ENCODE assay signal across 8 cellular contexts in the genomic region with DNA sequence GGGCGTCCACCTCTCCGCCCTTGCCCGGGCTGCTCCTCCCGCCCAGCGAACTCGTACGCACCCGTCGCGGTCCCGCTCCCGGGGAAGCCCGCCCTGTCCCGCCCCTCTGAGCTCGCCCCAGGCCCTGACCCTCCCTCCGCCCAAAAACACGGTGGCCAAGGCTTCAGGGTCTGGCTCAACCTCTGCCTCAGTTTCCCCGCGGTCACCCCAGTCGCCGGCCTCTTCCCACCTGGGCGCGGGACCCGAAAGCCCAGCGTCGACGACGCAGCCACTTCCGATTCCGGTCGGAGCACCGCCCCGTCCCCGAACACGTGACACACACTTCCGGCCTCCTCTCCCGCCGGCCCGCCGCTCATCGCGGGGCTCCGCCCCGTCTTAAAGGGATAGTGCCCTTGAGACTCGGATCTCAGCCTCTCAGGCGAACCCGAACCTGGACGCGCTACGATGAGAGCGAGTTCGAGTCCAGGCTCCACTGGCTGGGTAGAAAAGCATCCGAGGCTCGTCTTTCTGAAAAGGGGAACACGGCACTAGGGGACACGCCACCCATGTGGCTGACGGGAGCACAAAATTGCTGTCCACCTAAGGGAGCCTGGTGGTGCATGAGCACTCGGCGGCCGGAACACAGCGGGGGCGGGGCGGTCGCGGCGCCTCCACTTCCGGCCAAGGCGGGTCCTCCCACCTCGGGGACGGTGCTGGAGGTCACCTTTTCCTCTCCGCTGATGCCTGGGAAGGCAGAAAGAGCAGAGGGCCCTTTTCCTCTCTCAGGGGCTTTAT. TPM values are rescaled to one million over a fixed set of nuclear protein-coding genes. Genes with fewer than 3 reads are reported as not detected.
DNase-seq lines count a peak whose midpoint lies in the region; FAIRE-seq and TF ChIP-seq lines count a peak whose summit lies in the region.

A gene (minus strand): TSS at position 282 of the 774 bp plus-strand sequence. CDS start 312 bp downstream, outside the sequence.

- TF ChIP-seq CTCF in MM.1S (IDR thresholded peaks at IDR 0.05; ENCODE audit: low read length) (no peak), fibroblast of the aortic adventitia (IDR thresholded peaks at IDR 0.05; ENCODE audit: insufficient read depth, low read length) (no peak), nephron progenitor cell (IDR thresholded peaks at IDR 0.05) (no peak)

- no peaks in the 10 kb centered on the region for H3K36me3 ChIP-seq in MM.1S (replicated peaks; ENCODE audit: insufficient read depth, low read length)

- no peaks in the 10 kb centered on the region for H3K9me3 ChIP-seq in MM.1S (replicated peaks; ENCODE audit: insufficient read depth, low read length)

- FAIRE-seq in H54 (lab: Jason Lieb, UNC): peak; percentile 80

- DNase-seq in EH (ENCODE audit: low read depth) (peak; percentile 93), H54 (ENCODE audit: insufficient read length, low spot score) (peak; percentile 98), MM.1S (peak; percentile 99), SHP77 treated with DMSO at 0.1 percent for 48 hours (lab: John Stamatoyannopoulos, UW) (peak; percentile 89), fibroblast of the aortic adventitia (ENCODE audit: low read depth) (peak; percentile 89), nephron progenitor cell (peak; percentile 92)
- DNase-seq in activated effector memory CD4-positive, alpha-beta T cell treated with Interleukin-2 at 50 U/mL for 16 hours: peak; percentile 89

- H3K9me3 Mint-ChIP-seq in nephron progenitor cell: no peaks in the 10 kb centered on the region
- H3K9me3 Mint-ChIP-seq in stimulated activated naive CD8-positive, alpha-beta T cell treated with anti-CD3 and anti-CD28 coated beads, Interleukin-15, Interleukin-2, amounts not matched to agents 100 ng/mL and 50 ng/mL, for 24 hours: no peaks in the 10 kb centered on the region

- peak within 1 kb of the TSS; percentile 91 for H2AFZ ChIP-seq in MM.1S (ENCODE audit: low read length)

- H3K27ac ChIP-seq in MM.1S (ENCODE audit: low read length): peak within 1 kb of the TSS; percentile 66; the same call in 1 of the 2 replicates

- peaks cover 40% of the 10 kb centered on the region for H3K79me2 ChIP-seq in MM.1S (ENCODE audit: low read length)

- peak within 1 kb of the TSS; percentile 90 for H3K27ac Mint-ChIP-seq in nephron progenitor cell
- peak within 1 kb of the TSS; percentile 97 for H3K27ac Mint-ChIP-seq in stimulated activated naive CD8-positive, alpha-beta T cell treated with anti-CD3 and anti-CD28 coated beads, Interleukin-15, Interleukin-2, amounts not matched to agents 100 ng/mL and 50 ng/mL, for 24 hours

- H3K4me1 Mint-ChIP-seq in nephron progenitor cell: peaks cover 19% of the 10 kb centered on the region
- H3K4me1 Mint-ChIP-seq in stimulated activated naive CD8-positive, alpha-beta T cell treated with anti-CD3 and anti-CD28 coated beads, Interleukin-15, Interleukin-2, amounts not matched to agents 100 ng/mL and 50 ng/mL, for 24 hours (ENCODE audit: low read depth): peaks cover 20% of the 10 kb centered on the region

- no peaks in the 10 kb centered on the region for H3K9me2 ChIP-seq in MM.1S (replicated peaks; ENCODE audit: insufficient read depth, low read length)

- H3K9ac ChIP-seq in MM.1S (ENCODE audit: low read length): peak within 1 kb of the TSS; percentile 69

- H3K4me1 ChIP-seq in MM.1S (ENCODE audit: low read length): no peaks in the 10 kb centered on the region

- H3K4me2 ChIP-seq in MM.1S (ENCODE audit: low read depth, low read length): peak within 1 kb of the TSS; percentile 73

- H3K4me3 ChIP-seq in MM.1S (ENCODE audit: low read length) (peak within 1 kb of the TSS; percentile 73), fibroblast of the aortic adventitia (ENCODE audit: low read depth, low read length) (peak within 1 kb of the TSS; percentile 89)

- peak within 1 kb of the TSS; percentile 95 for H3K4me3 Mint-ChIP-seq in nephron progenitor cell
- peak within 1 kb of the TSS; percentile 92 for H3K4me3 Mint-ChIP-seq in stimulated activated naive CD8-positive, alpha-beta T cell treated with anti-CD3 and anti-CD28 coated beads, Interleukin-15, Interleukin-2, amounts not matched to agents 100 ng/mL and 50 ng/mL, for 24 hours

- peak; percentile 49 for TF ChIP-seq POLR2A in H54 (IDR thresholded peaks at IDR 0.05; ENCODE audit: low read depth, low read length)

- peaks cover 3% of the 10 kb centered on the region for H3K27me3 Mint-ChIP-seq in nephron progenitor cell (ENCODE audit: low read depth, poor library complexity)
- H3K27me3 Mint-ChIP-seq in stimulated activated naive CD8-positive, alpha-beta T cell treated with anti-CD3 and anti-CD28 coated beads, Interleukin-15, Interleukin-2, amounts not matched to agents 100 ng/mL and 50 ng/mL, for 24 hours: no peaks in the 10 kb centered on the region

- no peaks in the 10 kb centered on the region for H3F3A ChIP-seq in MM.1S (ENCODE audit: insufficient read depth, low read length)

- peaks cover 12% of the 10 kb centered on the region for H3K27me3 ChIP-seq in MM.1S (replicated peaks; ENCODE audit: insufficient read depth, low read length)

- H4K20me1 ChIP-seq in MM.1S (ENCODE audit: insufficient read depth, low read length): no peaks in the 10 kb centered on the region

- H3K36me3 Mint-ChIP-seq in nephron progenitor cell (ENCODE audit: low read depth): peaks cover 5% of the 10 kb centered on the region
- peaks cover 6% of the 10 kb centered on the region for H3K36me3 Mint-ChIP-seq in stimulated activated naive CD8-positive, alpha-beta T cell treated with anti-CD3 and anti-CD28 coated beads, Interleukin-15, Interleukin-2, amounts not matched to agents 100 ng/mL and 50 ng/mL, for 24 hours (ENCODE audit: low read depth)

RNA-seq across cellular contexts. Expression of the gene that starts here (rescaled TPM):
- total RNA-seq in fibroblast of the aortic adventitia (ENCODE audit: low replicate concordance): 13.2 and 26.8 TPM in 2 replicates

Comparison
In these comparisons a context has a peak if more than half of its experiments do, and no peak if none do; other contexts are left out.
1. Peak in every context shown above with its lines: DNase-seq, H3K4me3 ChIP-seq and H3K27ac ChIP-seq.